Comparison of ENCODE assay signal across 8 cellular contexts in the genomic region with DNA sequence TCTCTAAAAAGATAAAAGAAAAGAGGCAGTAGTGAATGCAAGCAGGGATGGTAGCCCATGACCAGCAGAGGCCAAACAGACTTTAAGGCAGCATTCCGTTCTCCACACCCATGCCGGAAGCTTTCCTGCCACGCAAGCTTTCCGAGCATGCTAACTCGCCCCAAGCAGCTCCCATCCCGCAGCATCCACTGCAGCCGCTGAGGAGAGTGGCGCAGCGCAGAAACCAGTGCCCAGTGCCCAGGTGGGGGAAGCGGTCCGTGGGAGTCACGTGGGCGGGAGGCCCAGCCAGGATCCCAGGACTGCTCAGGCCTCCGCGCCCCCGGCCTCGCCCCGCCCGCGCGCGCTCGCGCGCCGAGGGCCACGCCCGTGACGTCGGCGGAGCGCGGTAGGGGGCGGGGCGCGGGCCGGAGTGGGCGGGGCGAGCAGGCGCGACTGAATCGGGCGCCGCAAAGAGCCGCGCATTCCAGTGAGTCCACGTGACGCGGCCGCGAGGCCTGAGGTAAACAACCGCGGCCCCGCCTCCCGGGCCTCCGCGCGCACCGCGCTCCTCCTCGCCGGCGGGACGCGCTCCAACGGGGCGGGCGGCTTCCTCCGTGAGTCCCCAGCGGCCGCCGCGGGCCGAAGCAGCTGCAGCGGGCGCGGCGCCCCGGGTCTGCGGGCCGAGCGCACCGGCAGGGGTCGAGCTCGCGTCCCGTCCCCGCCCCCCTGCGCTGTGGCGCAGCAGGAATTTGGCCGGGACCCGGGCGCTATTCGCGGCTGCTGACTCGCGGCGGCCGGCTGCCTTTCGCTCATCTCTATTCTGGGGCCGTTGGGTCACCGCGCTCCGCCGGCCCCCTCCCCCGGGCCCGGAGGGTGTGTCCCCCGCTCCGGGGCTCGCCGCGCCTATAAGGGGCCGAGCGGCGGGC. TPM values are rescaled to one million over a fixed set of nuclear protein-coding genes. Genes with fewer than 3 reads are reported as not detected.
DNase-seq lines count a peak whose midpoint lies in the region; ATAC-seq, FAIRE-seq and TF ChIP-seq lines count a peak whose summit lies in the region.

TSS of gene OTUD1 (plus strand) at position 529 of the 905 bp plus-strand sequence. CDS start 383 bp downstream, outside the sequence.

- H3K27me3 ChIP-seq in OCI-LY3 (ENCODE audit: low read depth, low read length) (no peaks in the 10 kb centered on the region), mucosa of rectum (ENCODE audit: control insufficient read depth in 2 of 2, insufficient read depth in 2 of 2, low read length in 2 of 2) (no peaks in the 10 kb centered on the region)

- TF ChIP-seq CTCF in D721Med (IDR thresholded peaks at IDR 0.05; ENCODE audit: insufficient read depth, missing control alignments) (no peak), OCI-LY3 (IDR thresholded peaks at IDR 0.05; ENCODE audit: low read depth, low read length) (no peak), epithelial cell of proximal tubule (conservative IDR thresholded peaks at IDR 0.05; ENCODE audit: low read depth, low read length) (peak; percentile 11)

- H3K4me2 ChIP-seq in OCI-LY3 (ENCODE audit: low read length) = peak within 1 kb of the TSS; percentile 96

- peak within 1 kb of the TSS; percentile 88; the same call in 1 of the 2 replicates for H2AFZ ChIP-seq in OCI-LY3 (ENCODE audit: low read depth, low read length)

- ATAC-seq in GM21390 (IDR thresholded peaks at IDR 0.05; ENCODE audit: unreplicated experiment) = peak; percentile 81

- H3K79me2 ChIP-seq in OCI-LY3 (ENCODE audit: low read length) = peaks cover 5% of the 10 kb centered on the region; the same call in 1 of the 2 replicates

- H3K9me3 ChIP-seq in OCI-LY3 (ENCODE audit: insufficient read depth, low read length) (no peaks in the 10 kb centered on the region), mucosa of rectum (ENCODE audit: control insufficient read depth in 2 of 2, low read length in 2 of 2) (no peaks in the 10 kb centered on the region)

- H3K36me3 ChIP-seq in OCI-LY3 (replicated peaks; ENCODE audit: low read depth, low read length) = no peaks in the 10 kb centered on the region
- no peaks in the 10 kb centered on the region for H3K36me3 ChIP-seq in mucosa of rectum (ENCODE audit: control insufficient read depth in 2 of 2, insufficient read depth in 2 of 2, low read length in 2 of 2)

- H3K4me1 ChIP-seq in OCI-LY3 (ENCODE audit: low read length) (peaks cover 28% of the 10 kb centered on the region), mucosa of rectum (ENCODE audit: control insufficient read depth in 2 of 2, insufficient read depth in 2 of 2, low read length in 2 of 2) (peaks cover 7 to 17% of the 10 kb centered on the region in 2 donors)

- H3K27ac ChIP-seq in OCI-LY3 (ENCODE audit: low read length) (peak within 1 kb of the TSS; percentile 30), mucosa of rectum (ENCODE audit: low read depth in 2 of 2, low read length in 2 of 2) (peak within 1 kb of the TSS; percentile 92 to 95)

- peaks cover 8% of the 10 kb centered on the region; the same call in 1 of the 2 replicates for H4K20me1 ChIP-seq in OCI-LY3 (ENCODE audit: insufficient read depth, low read length)

- peak; percentile 67 for DNase-seq in D721Med (ENCODE audit: insufficient read length, low spot score)
- DNase-seq in HUDEP-2 (lab: John Stamatoyannopoulos, UW; ENCODE audit: unreplicated experiment in 76 of 76) = peak in 75 of 76 experiments; percentile 15 to 92 (median 78)
- DNase-seq in activated T-cell treated with anti-CD3 and anti-CD28 coated beads for 48 hours (ENCODE audit: low read depth) = peak; percentile 94
- peak; percentile 26 for DNase-seq in epithelial cell of proximal tubule (ENCODE audit: low read depth)
- peak; percentile 79 to 84 for DNase-seq in stimulated activated CD8-positive, alpha-beta memory T cell treated with anti-CD3 and anti-CD28 coated beads, Interleukin-4, amount 100 ng/mL, for 4 hours (ENCODE audit: low read depth in 2 of 2, low spot score in 1 of 2)

- no peak for FAIRE-seq in D721Med (lab: Jason Lieb, UNC)

- peak within 1 kb of the TSS; percentile 93 for H3K4me3 ChIP-seq in OCI-LY3 (ENCODE audit: low read length)
- H3K4me3 ChIP-seq in epithelial cell of proximal tubule (ENCODE audit: low read depth, low read length) = peak within 1 kb of the TSS; percentile 80
- peak within 1 kb of the TSS; percentile 90 to 95 for H3K4me3 ChIP-seq in mucosa of rectum (ENCODE audit: low read length in 2 of 2)

- H3K9ac ChIP-seq in OCI-LY3 (ENCODE audit: low read length) (peak within 1 kb of the TSS; percentile 74), mucosa of rectum (ENCODE audit: low read depth in 1 of 2, low read length in 2 of 2) (peak within 1 kb of the TSS; percentile 84 to 91)

RNA-seq across cellular contexts. Expression of gene OTUD1, which starts in this region (rescaled TPM):
- total RNA-seq in epithelial cell of proximal tubule = 4.7 and 6.2 TPM in 2 replicates

Comparison
In these comparisons a context has a peak if more than half of its experiments do, and no peak if none do; other contexts are left out.
1. Peak in every context shown above with its lines: DNase-seq, ATAC-seq, H3K4me3 ChIP-seq and H3K27ac ChIP-seq.
2. DNase-seq: peak in every context shown above with its lines; median percentile 94 in activated T-cell treated with anti-CD3 and anti-CD28 coated beads for 48 hours; 82 in stimulated activated CD8-positive, alpha-beta memory T cell treated with anti-CD3 and anti-CD28 coated beads, Interleukin-4, amount 100 ng/mL, for 4 hours; 78 in HUDEP-2; 67 in D721Med; 26 in epithelial cell of proximal tubule.